26 cellular contexts compared by ENCODE assay signal in the genomic region with DNA sequence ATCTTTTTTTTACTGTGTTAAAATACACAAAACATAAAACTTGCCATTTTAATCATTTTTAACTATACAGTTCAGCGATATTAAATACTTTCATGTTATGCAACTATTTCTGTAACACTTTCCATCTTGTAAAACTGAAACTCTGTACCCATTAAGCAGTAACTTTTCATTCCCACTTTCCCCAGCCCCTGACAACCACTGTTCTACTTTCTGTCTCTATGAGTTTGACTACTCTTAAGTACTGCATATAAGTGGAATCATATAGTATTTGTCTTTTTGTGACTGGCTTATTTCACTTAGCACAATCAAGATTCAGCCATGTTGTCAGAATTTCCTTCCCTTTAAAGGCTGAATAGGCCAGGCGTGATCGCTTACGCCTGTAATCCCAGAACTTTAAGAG. TPM values are rescaled to one million over a fixed set of nuclear protein-coding genes. Genes with fewer than 3 reads are reported as not detected.
A peak's percentile ranks its signal among the peaks of the same experiment; 100 is the strongest.
DNase-seq lines count a peak whose midpoint lies in the region; ATAC-seq and TF ChIP-seq lines count a peak whose summit lies in the region.
"Had no signal": no experiment of that assay in that cellular context is flagged by ENCODE, and none has a peak within 500 bp of the region (broad histone marks: within the 10 kb centered on the region; RNA-seq: fewer than 3 reads in every experiment).

No MANE protein-coding gene starts in this region.

- H3K36me3 ChIP-seq in KMS-11 (ENCODE audit: insufficient read depth) (peaks cover 6% of the 10 kb centered on the region; the same call in 1 of the 2 replicates), WERI-Rb-1 (peaks cover 39% of the 10 kb centered on the region)

- H2AFZ ChIP-seq in KMS-11 (ENCODE audit: low read depth): no peak overlapping the region

- CTCF ChIA-PET in activated naive CD4-positive, alpha-beta T cell treated with anti-CD3 and anti-CD28 coated beads, Interleukin-2, amount 10 ng/mL, durations not matched to agents 7 days and 5 days (lab: Charles Lee): no interaction called here

- no peak overlapping the region for H3K4me3 ChIP-seq in KMS-11 (IDR thresholded peaks at IDR 0.05; ENCODE audit: insufficient read depth, low read depth, low read length)
- no peak overlapping the region for H3K4me3 ChIP-seq in WERI-Rb-1 (ENCODE audit: low read depth, low read length)
- H3K4me3 ChIP-seq: left lung, SJSA1, testis had no signal

- ATAC-seq in activated naive CD4-positive, alpha-beta T cell treated with anti-CD3 and anti-CD28 coated beads, Interleukin-2, amount 50 U/mL, for 72 hours: peak; percentile 59 to 91
- ATAC-seq in stimulated activated effector memory CD8-positive, alpha-beta T cell treated with anti-CD3 and anti-CD28 coated beads, Interleukin-12 subunit alpha, Interleukin-12 subunit beta, amount 100 ng/mL, for 72 hours: peak; percentile 73
- ATAC-seq: left lung; stimulated activated naive B cell treated with anti-CD40 and anti-IgM and Interleukin-4, amounts not matched to agents 10 μg/mL and 1 μg/mL and 100 μg/mL, for 72 hours; T-cell had no signal

- peak overlapping the region; percentile 14; the same call in 1 of the 2 replicates for H3K4me2 ChIP-seq in KMS-11

- H3K36me3 Mint-ChIP-seq in activated naive CD4-positive, alpha-beta T cell treated with anti-CD3 and anti-CD28 coated beads, Interleukin-2, amount 50 U/mL, for 72 hours: peaks cover 14 to 25% of the 10 kb centered on the region in 2 donors
- peaks cover 27% of the 10 kb centered on the region for H3K36me3 Mint-ChIP-seq in activated naive CD4-positive, alpha-beta T cell treated with anti-CD3 and anti-CD28 coated beads, Interleukin-2, amount 10 ng/mL, durations not matched to agents 7 days and 5 days
- peaks cover 31% of the 10 kb centered on the region for H3K36me3 Mint-ChIP-seq in activated T-helper 1 cell treated with anti-CD3 and anti-CD28 coated beads, Interleukin-12 subunit alpha, Interleukin-12 subunit beta, Interleukin-2, Interleukin-4 antibody, amounts not matched to agents 30 ng/mL and 10 ng/mL and 1 ng/mL, durations not matched to agents 14 hours and 24 hours and 36 hours (ENCODE audit: low read depth)
- H3K36me3 Mint-ChIP-seq in stimulated activated effector memory CD8-positive, alpha-beta T cell treated with anti-CD3 and anti-CD28 coated beads, Interleukin-12 subunit alpha, Interleukin-12 subunit beta, amount 100 ng/mL, for 72 hours: peaks cover 42% of the 10 kb centered on the region

- H3K9me3 ChIP-seq in WERI-Rb-1 (ENCODE audit: severe bottlenecking): no peaks in the 10 kb centered on the region
- H3K9me3 ChIP-seq: Caco-2, left lung, SJSA1, testis had no signal

- peaks cover 31% of the 10 kb centered on the region for H3K4me1 ChIP-seq in KMS-11 (ENCODE audit: low read depth, poor library complexity, severe bottlenecking)

- intact Hi-C loops in activated T-helper 1 cell treated with anti-CD3 and anti-CD28 coated beads, Interleukin-12 subunit alpha, Interleukin-12 subunit beta, Interleukin-2, Interleukin-4 antibody, amounts not matched to agents 30 ng/mL and 10 ng/mL and 1 ng/mL, durations not matched to agents 14 hours and 24 hours and 36 hours (cut with micrococcal nuclease): loop anchor here (2.0 kb wide), 2 partner anchors 38 to 56 kb away; partner anchors contain the start of gene ARHGAP35

- no peak overlapping the region for H3K4me3 Mint-ChIP-seq in activated naive CD4-positive, alpha-beta T cell treated with anti-CD3 and anti-CD28 coated beads, Interleukin-2, amount 10 ng/mL, durations not matched to agents 7 days and 5 days
- H3K4me3 Mint-ChIP-seq in activated T-helper 1 cell treated with anti-CD3 and anti-CD28 coated beads, Interleukin-12 subunit alpha, Interleukin-12 subunit beta, Interleukin-2, Interleukin-4 antibody, amounts not matched to agents 30 ng/mL and 10 ng/mL and 1 ng/mL, durations not matched to agents 14 hours and 24 hours and 36 hours: no peak overlapping the region
- H3K4me3 Mint-ChIP-seq in stimulated activated effector memory CD8-positive, alpha-beta T cell treated with anti-CD3 and anti-CD28 coated beads, Interleukin-12 subunit alpha, Interleukin-12 subunit beta, amount 100 ng/mL, for 72 hours: no peak overlapping the region
- H3K4me3 Mint-ChIP-seq: stimulated activated naive B cell treated with anti-CD40 and anti-IgM and Interleukin-4, amounts not matched to agents 10 μg/mL and 1 μg/mL and 100 μg/mL, for 72 hours; T-cell had no signal

- no peaks in the 10 kb centered on the region for H3K27me3 Mint-ChIP-seq in activated naive CD4-positive, alpha-beta T cell treated with anti-CD3 and anti-CD28 coated beads, Interleukin-2, amount 10 ng/mL, durations not matched to agents 7 days and 5 days
- H3K27me3 Mint-ChIP-seq in activated T-helper 1 cell treated with anti-CD3 and anti-CD28 coated beads, Interleukin-12 subunit alpha, Interleukin-12 subunit beta, Interleukin-2, Interleukin-4 antibody, amounts not matched to agents 30 ng/mL and 10 ng/mL and 1 ng/mL, durations not matched to agents 14 hours and 24 hours and 36 hours (ENCODE audit: insufficient read depth): no peaks in the 10 kb centered on the region
- H3K27me3 Mint-ChIP-seq: stimulated activated naive B cell treated with anti-CD40 and anti-IgM and Interleukin-4, amounts not matched to agents 10 μg/mL and 1 μg/mL and 100 μg/mL, for 72 hours; T-cell had no signal

- no peaks in the 10 kb centered on the region for H3K27me3 ChIP-seq in KMS-11 (ENCODE audit: insufficient read depth, low read depth)
- H3K27me3 ChIP-seq in WERI-Rb-1 (ENCODE audit: insufficient read depth, low read depth, severe bottlenecking): no peaks in the 10 kb centered on the region
- H3K27me3 ChIP-seq: left lung, SJSA1, testis had no signal

- H3K4me1 Mint-ChIP-seq in activated naive CD4-positive, alpha-beta T cell treated with anti-CD3 and anti-CD28 coated beads, Interleukin-2, amount 10 ng/mL, durations not matched to agents 7 days and 5 days: peaks cover 16% of the 10 kb centered on the region
- H3K4me1 Mint-ChIP-seq in activated T-helper 1 cell treated with anti-CD3 and anti-CD28 coated beads, Interleukin-12 subunit alpha, Interleukin-12 subunit beta, Interleukin-2, Interleukin-4 antibody, amounts not matched to agents 30 ng/mL and 10 ng/mL and 1 ng/mL, durations not matched to agents 14 hours and 24 hours and 36 hours (ENCODE audit: low read depth): peaks cover 45% of the 10 kb centered on the region
- H3K4me1 Mint-ChIP-seq in stimulated activated effector memory CD8-positive, alpha-beta T cell treated with anti-CD3 and anti-CD28 coated beads, Interleukin-12 subunit alpha, Interleukin-12 subunit beta, amount 100 ng/mL, for 72 hours: peaks cover 65% of the 10 kb centered on the region

- H4K20me1 ChIP-seq in KMS-11 (ENCODE audit: insufficient read depth): peaks cover 20% of the 10 kb centered on the region; the same call in 1 of the 2 replicates

- no peak overlapping the region for H3K9ac ChIP-seq in KMS-11

- peak overlapping the region in 1 of 2 donors; percentile 12 for H3K27ac Mint-ChIP-seq in activated naive CD4-positive, alpha-beta T cell treated with anti-CD3 and anti-CD28 coated beads, Interleukin-2, amount 50 U/mL, for 72 hours
- H3K27ac Mint-ChIP-seq in activated naive CD4-positive, alpha-beta T cell treated with anti-CD3 and anti-CD28 coated beads, Interleukin-2, amount 10 ng/mL, durations not matched to agents 7 days and 5 days: no peak overlapping the region
- H3K27ac Mint-ChIP-seq in activated T-helper 1 cell treated with anti-CD3 and anti-CD28 coated beads, Interleukin-12 subunit alpha, Interleukin-12 subunit beta, Interleukin-2, Interleukin-4 antibody, amounts not matched to agents 30 ng/mL and 10 ng/mL and 1 ng/mL, durations not matched to agents 14 hours and 24 hours and 36 hours: peak overlapping the region; percentile 1
- no peak overlapping the region for H3K27ac Mint-ChIP-seq in stimulated activated effector memory CD8-positive, alpha-beta T cell treated with anti-CD3 and anti-CD28 coated beads, Interleukin-12 subunit alpha, Interleukin-12 subunit beta, amount 100 ng/mL, for 72 hours
- H3K27ac Mint-ChIP-seq: stimulated activated naive B cell treated with anti-CD40 and anti-IgM and Interleukin-4, amounts not matched to agents 10 μg/mL and 1 μg/mL and 100 μg/mL, for 72 hours; T-cell had no signal

- TF ChIP-seq CTCF in KMS-11 (conservative IDR thresholded peaks at IDR 0.05; ENCODE audit: low read depth, low read length) (no peak), WERI-Rb-1 (IDR thresholded peaks at IDR 0.05; ENCODE audit: low read depth, low read length) (no peak)

- H3K27ac ChIP-seq in KMS-11 (no peak overlapping the region), WERI-Rb-1 (no peak overlapping the region)
- H3K27ac ChIP-seq: epithelial cell of prostate, left lung, SJSA1, testis had no signal

- H3K9me3 Mint-ChIP-seq in activated naive CD4-positive, alpha-beta T cell treated with anti-CD3 and anti-CD28 coated beads, Interleukin-2, amount 50 U/mL, for 72 hours: no peaks in the 10 kb centered on the region
- H3K9me3 Mint-ChIP-seq in activated naive CD4-positive, alpha-beta T cell treated with anti-CD3 and anti-CD28 coated beads, Interleukin-2, amount 10 ng/mL, durations not matched to agents 7 days and 5 days: no peaks in the 10 kb centered on the region
- no peaks in the 10 kb centered on the region for H3K9me3 Mint-ChIP-seq in activated T-helper 1 cell treated with anti-CD3 and anti-CD28 coated beads, Interleukin-12 subunit alpha, Interleukin-12 subunit beta, Interleukin-2, Interleukin-4 antibody, amounts not matched to agents 30 ng/mL and 10 ng/mL and 1 ng/mL, durations not matched to agents 14 hours and 24 hours and 36 hours
- H3K9me3 Mint-ChIP-seq in stimulated activated effector memory CD8-positive, alpha-beta T cell treated with anti-CD3 and anti-CD28 coated beads, Interleukin-12 subunit alpha, Interleukin-12 subunit beta, amount 100 ng/mL, for 72 hours: no peaks in the 10 kb centered on the region
- H3K9me3 Mint-ChIP-seq: T-cell had no signal

- H3K79me2 ChIP-seq in KMS-11 (ENCODE audit: insufficient read depth, low read depth): peaks cover 35% of the 10 kb centered on the region; the same call in 1 of the 2 replicates

- peak in 1 of 2 donors; percentile 11 for DNase-seq in activated naive CD4-positive, alpha-beta T cell treated with anti-CD3 and anti-CD28 coated beads, Interleukin-2, amount 50 U/mL, for 72 hours (ENCODE audit: low spot score in 2 of 2)
- DNase-seq in activated naive CD4-positive, alpha-beta T cell treated with anti-CD3 and anti-CD28 coated beads, Interleukin-2, amount 10 ng/mL, durations not matched to agents 7 days and 5 days: no peak
- no peak for DNase-seq in activated T-helper 1 cell treated with anti-CD3 and anti-CD28 coated beads, Interleukin-12 subunit alpha, Interleukin-12 subunit beta, Interleukin-2, Interleukin-4 antibody, amounts not matched to agents 30 ng/mL and 10 ng/mL and 1 ng/mL, durations not matched to agents 14 hours and 24 hours and 36 hours (ENCODE audit: low spot score)
- DNase-seq in stimulated activated effector memory CD8-positive, alpha-beta T cell treated with anti-CD3 and anti-CD28 coated beads, Interleukin-12 subunit alpha, Interleukin-12 subunit beta, amount 100 ng/mL, for 72 hours (ENCODE audit: low spot score in 2 of 2): no peak
- no peak for DNase-seq in WERI-Rb-1
- no peak for DNase-seq in DMS 273 treated with DMSO at 0.1 percent for 48 hours (lab: John Stamatoyannopoulos, UW)
- DNase-seq: activated gamma-delta T cell treated with Interleukin-2 at 50 U/mL for 16 hours; C1 segment of cervical spinal cord; Caco-2; DND-41; effector CD4-positive, alpha-beta T cell; KG1; left lung; mesendoderm; NCI-H1436 treated with DMSO at 0.1 percent for 48 hours; NCI-H2107; NCI-H82; nucleus accumbens; RPMI8226; stimulated activated CD4-positive, alpha-beta T cell treated with anti-CD3 and anti-CD28 coated beads, Interleukin-4, amount 100 ng/mL, for 1 hour; stimulated activated naive B cell treated with anti-CD40 and anti-IgM and Interleukin-4, amounts not matched to agents 10 μg/mL and 1 μg/mL and 100 μg/mL, for 72 hours; T-cell; testis had no signal

RNA-seq across cellular contexts. Expression of gene ARHGAP35, which starts 56.2 kb away (rescaled TPM):
- total RNA-seq in activated naive CD4-positive, alpha-beta T cell treated with anti-CD3 and anti-CD28 coated beads, Interleukin-2, amount 50 U/mL, for 72 hours: 10 to 100 TPM; 20.7 to 24.3 TPM
- total RNA-seq in activated T-helper 1 cell treated with anti-CD3 and anti-CD28 coated beads, Interleukin-12 subunit alpha, Interleukin-12 subunit beta, Interleukin-2, Interleukin-4 antibody, amounts not matched to agents 30 ng/mL and 10 ng/mL and 1 ng/mL, durations not matched to agents 14 hours and 24 hours and 36 hours: 22.4 and 22.6 TPM in 2 replicates
